In genomic region chr2:20326163-20326780, GRCh38 we compare ENCODE assay signal across 8 cellular contexts. TPM values are rescaled to one million over a fixed set of nuclear protein-coding genes. Genes with fewer than 3 reads are reported as not detected.
DNase-seq lines count a peak whose midpoint lies in the region; TF ChIP-seq lines count a peak whose summit lies in the region.

No MANE protein-coding gene starts in this region.

- H3K4me1 ChIP-seq in SJCRH30 (peaks cover 10% of the 10 kb centered on the region), iPS-20b (ENCODE audit: insufficient read depth, low read length) (peaks cover 8% of the 10 kb centered on the region)

- peak; percentile 93 for TF ChIP-seq CTCF in astrocyte of the cerebellum (IDR thresholded peaks at IDR 0.05; ENCODE audit: low read depth, low read length, missing control alignments)

- peaks cover 0 to 6% (median 4%) of the 10 kb centered on the region in 3 donors for H3K9me3 Mint-ChIP-seq in IgD-negative memory B cell

- peak overlapping the region in 2 of 3 donors; percentile 3 to 33 for H3K27ac Mint-ChIP-seq in IgD-negative memory B cell

- H3K9me3 ChIP-seq in SJCRH30 (replicated peaks) (no peaks in the 10 kb centered on the region), iPS-20b (ENCODE audit: insufficient read depth, low read depth, low read length) (peaks cover 3% of the 10 kb centered on the region; the same call in 1 of the 2 replicates)

- no peak overlapping the region for H3K9ac ChIP-seq in iPS-20b (ENCODE audit: low read depth, low read length)

- peak overlapping the region in 2 of 4 donors; percentile 27 to 75 for H3K4me3 Mint-ChIP-seq in IgD-negative memory B cell

- in situ Hi-C loops in astrocyte of the cerebellum (cut with HindIII; ENCODE audit: low sequenced_read_pairs), result loop anchor here (5.0 kb wide), 1 partner anchor 39 kb away; no protein-coding TSS in a partner anchor

- H3K36me3 ChIP-seq in SJCRH30 (peaks cover 67% of the 10 kb centered on the region), iPS-20b (ENCODE audit: insufficient read depth, low read depth, low read length) (peaks cover 71% of the 10 kb centered on the region)

- no peaks in the 10 kb centered on the region for H3K27me3 ChIP-seq in SJCRH30
- H3K27me3 ChIP-seq in iPS-20b (ENCODE audit: insufficient read depth, low read length), result no peaks in the 10 kb centered on the region

- H3K27me3 Mint-ChIP-seq in IgD-negative memory B cell, result no peaks in the 10 kb centered on the region

- peaks cover 10% of the 10 kb centered on the region for H3K36me3 Mint-ChIP-seq in IgD-negative memory B cell

- H3K4me1 Mint-ChIP-seq in IgD-negative memory B cell, result peaks cover 44 to 56% (median 55%) of the 10 kb centered on the region in 3 donors

- DNase-seq in COLO829 (ENCODE audit: low spot score), result peak; percentile 39
- DNase-seq in GM19238 (ENCODE audit: insufficient read length, low spot score), result peak; percentile 16
- peak; percentile 57 to 79 for DNase-seq in SJCRH30
- peak; percentile 9 for DNase-seq in astrocyte of the cerebellum (ENCODE audit: low read depth)
- peak; percentile 30 to 39 for DNase-seq in stimulated activated CD4-positive, alpha-beta T cell treated with anti-CD3 and anti-CD28 coated beads, Interleukin-1b, Interleukin-23, amount 100 ng/mL, for 4 hours (ENCODE audit: low read depth in 2 of 2)
- no peak for DNase-seq in cerebellar nuclear complex (lab: John Stamatoyannopoulos, UW)

- H3K4me3 ChIP-seq in SJCRH30 (no peak overlapping the region), astrocyte of the cerebellum (ENCODE audit: low read depth, low read length) (no peak overlapping the region), iPS-20b (ENCODE audit: low read length) (no peak overlapping the region)

- H3K27ac ChIP-seq in SJCRH30 (no peak overlapping the region), iPS-20b (ENCODE audit: low read length) (peak overlapping the region; percentile 29)

RNA-seq across cellular contexts. Expression of gene PUM2, which starts 24.4 kb away (rescaled TPM):
- polyA plus RNA-seq in IgD-negative memory B cell, result 14.6 TPM
- total RNA-seq in SJCRH30 (2014; rRNA removed; shearing (Covaris generic)), result 54.6 and 69.0 TPM in 2 replicates

Comparison
In these comparisons a context has a peak if more than half of its experiments do, and no peak if none do; other contexts are left out.
1. DNase-seq: peak in COLO829 (single experiment), GM19238 (single experiment), SJCRH30 (2 of 2), astrocyte of the cerebellum (single experiment) and stimulated activated CD4-positive, alpha-beta T cell treated with anti-CD3 and anti-CD28 coated beads, Interleukin-1b, Interleukin-23, amount 100 ng/mL, for 4 hours (2 of 2); none in cerebellar nuclear complex (0 of 2).